Comparison of ENCODE assay signal across 26 cellular contexts in the genomic region with DNA sequence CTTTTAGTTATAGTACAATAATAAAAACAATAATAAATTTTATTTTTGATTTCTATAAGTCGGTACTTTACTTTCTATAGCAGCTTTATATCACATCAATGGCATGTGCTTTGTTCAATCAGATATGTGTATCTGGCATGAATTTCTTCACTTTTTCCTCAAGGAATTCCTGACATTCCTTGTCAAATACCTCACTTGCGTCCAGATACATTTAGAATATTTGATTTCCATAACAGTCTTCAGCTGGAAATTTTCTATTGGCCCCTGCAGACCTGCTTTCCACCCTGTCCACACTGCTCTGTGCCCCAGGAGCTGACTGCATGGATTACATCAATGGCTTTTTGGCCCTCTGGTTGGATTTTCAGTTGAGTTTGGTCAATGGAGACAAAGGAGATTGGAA.
DNase-seq lines count a peak whose midpoint lies in the region; ATAC-seq, FAIRE-seq and TF ChIP-seq lines count a peak whose summit lies in the region.
"Had no signal": no experiment of that assay in that cellular context is flagged by ENCODE, and none has a peak within 500 bp of the region (broad histone marks: within the 10 kb centered on the region; RNA-seq: fewer than 3 reads in every experiment).

No MANE protein-coding gene starts in this region.

- H4K20me1 ChIP-seq in GM23248 (ENCODE audit: insufficient read depth): no peaks in the 10 kb centered on the region
- H4K20me1 ChIP-seq in SK-N-SH (ENCODE audit: insufficient read depth): no peaks in the 10 kb centered on the region

- in situ Hi-C loops in GM23248 (cut with MboI): no loop called here

- no peak overlapping the region for H2AFZ ChIP-seq in GM23248
- no peak overlapping the region; the same call in 1 of the 2 replicates for H2AFZ ChIP-seq in SK-N-SH (ENCODE audit: low read depth)

- H3K27ac Mint-ChIP-seq in immature natural killer cell: no peak overlapping the region
- H3K27ac Mint-ChIP-seq: activated naive CD4-positive, alpha-beta T cell treated with anti-CD3 and anti-CD28 coated beads, Interleukin-2, amount 10 ng/mL, durations not matched to agents 7 days and 5 days; B cell; CD8-positive, alpha-beta T cell; natural killer cell treated with Interleukin-12 subunit alpha and Interleukin-12 subunit beta and Interleukin-15 and Interleukin-18, amount 100 ng/mL, for 72 hours had no signal

- no peak for ATAC-seq in GM19395 (IDR thresholded peaks at IDR 0.05; ENCODE audit: unreplicated experiment)
- ATAC-seq: CD8-positive, alpha-beta T cell; mucosa of descending colon; natural killer cell treated with Interleukin-12 subunit alpha and Interleukin-12 subunit beta and Interleukin-15 and Interleukin-18, amount 100 ng/mL, for 72 hours had no signal

- H3K36me3 ChIP-seq in GM23248 (ENCODE audit: low read depth): no peaks in the 10 kb centered on the region
- no peaks in the 10 kb centered on the region for H3K36me3 ChIP-seq in SK-N-SH (replicated peaks in 1 of 2; ENCODE audit: control insufficient read depth in 1 of 2, insufficient read depth in 2 of 2, low read length in 1 of 2)
- H3K36me3 ChIP-seq: ovary, stomach, thyroid gland, WERI-Rb-1 had no signal

- no peak for FAIRE-seq in urothelium cell line (lab: Jason Lieb, UNC)
- FAIRE-seq: small intestine had no signal

- H3K4me3 ChIP-seq in GM23248 (no peak overlapping the region), SK-N-SH (ENCODE audit: low read depth in 2 of 2, low read length in 1 of 2) (no peak overlapping the region)
- H3K4me3 ChIP-seq: lung, mucosa of descending colon, ovary, stomach, thyroid gland had no signal

- H3K4me1 Mint-ChIP-seq in immature natural killer cell: no peaks in the 10 kb centered on the region
- H3K4me1 Mint-ChIP-seq: activated naive CD4-positive, alpha-beta T cell treated with anti-CD3 and anti-CD28 coated beads, Interleukin-2, amount 10 ng/mL, durations not matched to agents 7 days and 5 days; B cell had no signal

- H3K79me2 ChIP-seq in GM23248 (ENCODE audit: insufficient read depth): no peaks in the 10 kb centered on the region
- H3K79me2 ChIP-seq in SK-N-SH (ENCODE audit: insufficient read depth): no peaks in the 10 kb centered on the region

- H3K9ac ChIP-seq in GM23248 (no peak overlapping the region), SK-N-SH (no peak overlapping the region)

- no peaks in the 10 kb centered on the region; the same call in 1 of the 2 replicates for H3K4me1 ChIP-seq in GM23248 (ENCODE audit: insufficient read depth)
- H3K4me1 ChIP-seq in SK-N-SH (ENCODE audit: control insufficient read depth in 1 of 2, insufficient read depth in 2 of 2, low read depth in 1 of 2, low read length in 1 of 2): no peaks in the 10 kb centered on the region
- H3K4me1 ChIP-seq: stomach, thyroid gland had no signal

- WGBS in GM23248 (ENCODE audit: low coverage in 1 of 2, low lambda C conversion rate in 2 of 2, missing lambda C conversion rate in 2 of 2), 2 experiments: 44 to 58% methylated on average over 2 of the region's 2 CpGs
- 41% methylated on average over 2 of the region's 2 CpGs for WGBS in SK-N-SH (ENCODE audit: low lambda C conversion rate)

- no peak overlapping the region for H3K4me2 ChIP-seq in GM23248 (ENCODE audit: unreplicated experiment)
- H3K4me2 ChIP-seq in SK-N-SH: no peak overlapping the region

- no peaks in the 10 kb centered on the region for H3K36me3 Mint-ChIP-seq in immature natural killer cell
- H3K36me3 Mint-ChIP-seq: activated naive CD4-positive, alpha-beta T cell treated with anti-CD3 and anti-CD28 coated beads, Interleukin-2, amount 10 ng/mL, durations not matched to agents 7 days and 5 days; CD8-positive, alpha-beta T cell; natural killer cell treated with Interleukin-12 subunit alpha and Interleukin-12 subunit beta and Interleukin-15 and Interleukin-18, amount 100 ng/mL, for 72 hours had no signal

- H3K9me2 ChIP-seq in GM23248 (ENCODE audit: insufficient read depth) (no peaks in the 10 kb centered on the region), SK-N-SH (no peaks in the 10 kb centered on the region)

- DNase-seq in GM23248 (peak; percentile 11), SK-N-SH (no peak), fibroblast of peridontal ligament (ENCODE audit: extremely low read depth) (peak; percentile 10), urothelium cell line (ENCODE audit: low spot score) (peak; percentile 40), cerebellum (ENCODE audit: low spot score) (no peak), immature natural killer cell (no peak), SIG-M5 (lab: John Stamatoyannopoulos, UW) (no peak)
- DNase-seq: activated CD4-positive, alpha-beta T cell treated with anti-CD3 and anti-CD28 coated beads for 48 hours; activated naive CD4-positive, alpha-beta T cell treated with anti-CD3 and anti-CD28 coated beads, Interleukin-2, amount 10 ng/mL, durations not matched to agents 7 days and 5 days; amygdala; CD8-positive, alpha-beta T cell; DMS 273 treated with DMSO at 0.1 percent for 48 hours; HCEC 1CT; mucosa of descending colon; NCI-H1436; NCI-H2107; OCI-M1; ovary; small intestine; stomach; thyroid gland; WERI-Rb-1 had no signal

- TF ChIP-seq RAD21 in SK-N-SH (IDR thresholded peaks at IDR 0.05; ENCODE audit: low read length): no peak

- POLR2A ChIA-PET in SK-N-SH (lab: Yijun Ruan, JAX): no interaction called here

- CTCF ChIA-PET in SK-N-SH (lab: Yijun Ruan, JAX): no interaction called here

- H3K4me3 Mint-ChIP-seq in immature natural killer cell: no peak overlapping the region
- H3K4me3 Mint-ChIP-seq: activated naive CD4-positive, alpha-beta T cell treated with anti-CD3 and anti-CD28 coated beads, Interleukin-2, amount 10 ng/mL, durations not matched to agents 7 days and 5 days; B cell; CD8-positive, alpha-beta T cell; natural killer cell treated with Interleukin-12 subunit alpha and Interleukin-12 subunit beta and Interleukin-15 and Interleukin-18, amount 100 ng/mL, for 72 hours had no signal

- no peaks in the 10 kb centered on the region for H3K9me3 ChIP-seq in GM23248 (ENCODE audit: low read depth)
- no peaks in the 10 kb centered on the region for H3K9me3 ChIP-seq in SK-N-SH
- H3K9me3 ChIP-seq: mucosa of descending colon, ovary, stomach, thyroid gland had no signal

- H3K9me3 Mint-ChIP-seq in immature natural killer cell: no peaks in the 10 kb centered on the region
- H3K9me3 Mint-ChIP-seq: activated naive CD4-positive, alpha-beta T cell treated with anti-CD3 and anti-CD28 coated beads, Interleukin-2, amount 10 ng/mL, durations not matched to agents 7 days and 5 days; CD8-positive, alpha-beta T cell; natural killer cell treated with Interleukin-12 subunit alpha and Interleukin-12 subunit beta and Interleukin-15 and Interleukin-18, amount 100 ng/mL, for 72 hours had no signal

- peaks cover 0 to 3% (median 0%) of the 10 kb centered on the region in 3 donors for H3K27me3 Mint-ChIP-seq in immature natural killer cell (ENCODE audit: low read depth in 3 of 3)

- H3K27ac ChIP-seq in GM23248 (no peak overlapping the region), SK-N-SH (ENCODE audit: low read depth in 2 of 2, low read length in 1 of 2) (no peak overlapping the region)
- H3K27ac ChIP-seq: ovary, stomach, thyroid gland, WERI-Rb-1 had no signal

- TF ChIP-seq EP300 in SK-N-SH (IDR thresholded peaks at IDR 0.05; ENCODE audit: borderline replicate concordance in 1 of 2, low read depth in 1 of 2, low read length in 1 of 2): no peak

- H3F3A ChIP-seq in GM23248 (ENCODE audit: insufficient read depth): no peaks in the 10 kb centered on the region
- peaks cover 4% of the 10 kb centered on the region for H3F3A ChIP-seq in SK-N-SH (replicated peaks; ENCODE audit: insufficient read depth)

- TF ChIP-seq CTCF in SK-N-SH (IDR thresholded peaks at IDR 0.05): no peak

- no peaks in the 10 kb centered on the region for H3K27me3 ChIP-seq in GM23248 (replicated peaks; ENCODE audit: insufficient read depth)
- H3K27me3 ChIP-seq in SK-N-SH (ENCODE audit: insufficient read depth): no peaks in the 10 kb centered on the region
- H3K27me3 ChIP-seq: ovary, stomach, thyroid gland had no signal

TF ChIP-seq in SK-N-SH, 30 proteins besides CTCF, POLR2A, EP300 and RAD21:
- TF ChIP-seq TEAD4 (IDR thresholded peaks at IDR 0.05; ENCODE audit: borderline replicate concordance, insufficient read depth): 0 out of 2 replicates have a peak, but pooled peaks have one; percentile 34
- TF ChIP-seq, protein P1, sequence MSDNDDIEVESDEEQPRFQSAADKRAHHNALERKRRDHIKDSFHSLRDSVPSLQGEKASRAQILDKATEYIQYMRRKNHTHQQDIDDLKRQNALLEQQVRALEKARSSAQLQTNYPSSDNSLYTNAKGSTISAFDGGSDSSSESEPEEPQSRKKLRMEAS (IDR thresholded peaks at IDR 0.05; ENCODE audit: low read depth): no peak

Comparison
In these comparisons a context has a peak if more than half of its experiments do, and no peak if none do; other contexts are left out.
1. DNase-seq: peak in GM23248 (single experiment), fibroblast of peridontal ligament (single experiment) and urothelium cell line (single experiment); none in SK-N-SH (single experiment), cerebellum (single experiment), immature natural killer cell (0 of 3) and SIG-M5 (single experiment).